ENCODE assay signal across 7 cellular contexts in genomic region chr12:46585854-46586621, GRCh38.
DNase-seq lines count a peak whose midpoint lies in the region; TF ChIP-seq lines count a peak whose summit lies in the region.

No MANE protein-coding gene starts in this region.

- no peak overlapping the region for H3K9ac ChIP-seq in mammary epithelial cell (ENCODE audit: insufficient read depth, low read length)

- no peaks in the 10 kb centered on the region for H3K36me3 ChIP-seq in PC-9 (ENCODE audit: low read depth)
- no peaks in the 10 kb centered on the region for H3K36me3 ChIP-seq in mammary epithelial cell (ENCODE audit: insufficient read depth, low read length)
- H3K36me3 ChIP-seq in neuron (ENCODE audit: insufficient read depth, low read length), result no peaks in the 10 kb centered on the region

- intact Hi-C loops in PC-9 (cut with micrococcal nuclease; ENCODE audit: unreplicated experiment), result no loop called here
- intact Hi-C loops in mammary epithelial cell (cut with micrococcal nuclease), result no loop called here

- H3K4me3 ChIP-seq in PC-9, result no peak overlapping the region; the same call in 1 of the 2 replicates
- no peak overlapping the region for H3K4me3 ChIP-seq in mammary epithelial cell (replicated peaks in 1 of 3; ENCODE audit: insufficient read depth in 1 of 3, low read depth in 2 of 3, low read length in 3 of 3)
- H3K4me3 ChIP-seq in neuron (ENCODE audit: low read length), result peak overlapping the region; percentile 32

- H3K9me3 ChIP-seq in PC-9 (ENCODE audit: insufficient read depth, low read depth) (peaks cover 18% of the 10 kb centered on the region), mammary epithelial cell (replicated peaks; ENCODE audit: insufficient read depth, low read length) (no peaks in the 10 kb centered on the region), neuron (ENCODE audit: low read length) (no peaks in the 10 kb centered on the region)

- in situ Hi-C loops in mammary epithelial cell (cut with MboI; ENCODE audit: low sequenced_read_pairs in 2 of 2), result no loop called here

- H3F3A ChIP-seq in PC-9 (ENCODE audit: insufficient read depth, low read depth), result no peaks in the 10 kb centered on the region

- dilution Hi-C loops in mammary epithelial cell (cut with HindIII; ENCODE audit: low sequenced_read_pairs), result loop anchor here (10.0 kb wide), 1 partner anchor 59 kb away; no protein-coding TSS in a partner anchor

- H4K20me1 ChIP-seq in PC-9 (ENCODE audit: insufficient read depth) (no peaks in the 10 kb centered on the region), mammary epithelial cell (ENCODE audit: insufficient read depth, low read length) (no peaks in the 10 kb centered on the region)

- H3K79me2 ChIP-seq in PC-9 (ENCODE audit: low read depth), result no peaks in the 10 kb centered on the region
- H3K79me2 ChIP-seq in mammary epithelial cell (ENCODE audit: insufficient read depth, low read length), result no peaks in the 10 kb centered on the region

- H3K4me2 ChIP-seq in PC-9 (peak overlapping the region; percentile 47), mammary epithelial cell (ENCODE audit: insufficient read depth, low read depth, low read length) (no peak overlapping the region)

- TF ChIP-seq CTCF in PC-9 (conservative IDR thresholded peaks at IDR 0.05), result no peak
- TF ChIP-seq CTCF in mammary epithelial cell (conservative IDR thresholded peaks at IDR 0.05 in 1 of 2, IDR thresholded peaks at IDR 0.05 in 1 of 2; ENCODE audit: extremely low read depth in 1 of 2, insufficient read depth in 1 of 2, low read depth in 1 of 2, low read length in 2 of 2), result no peak

- CTCF ChIA-PET in PC-9 (lab: Charles Lee) (interaction anchor here (0.9 kb wide), 1 partner anchor 75 kb away, joined by 3 read pairs; no protein-coding TSS in a partner anchor), mammary epithelial cell (lab: Charles Lee; ENCODE audit: low non-redundant PET) (no interaction called here), HEK293T (lab: Yijun Ruan, JAX) (interaction anchor here (0.9 kb wide), 1 partner anchor 73 kb away, joined by 3 read pairs; no protein-coding TSS in a partner anchor)

- BruUV-seq in PC-9 (replicated peaks; lab: Mats Ljungman, UMichigan) (no TSS peak), mammary epithelial cell (replicated peaks; lab: Mats Ljungman, UMichigan) (no TSS peak)

- DNase-seq in HT-29 (ENCODE audit: low spot score) (peak; percentile 89), PC-9 (peak; percentile 80 to 82), mammary epithelial cell (peak; percentile 30), HEK293T (ENCODE audit: extremely low spot score) (no peak), NCI-H1048 (lab: John Stamatoyannopoulos, UW) (no peak), DMS 273 treated with DMSO at 0.1 percent for 48 hours (lab: John Stamatoyannopoulos, UW) (no peak)

- H3K4me1 ChIP-seq in PC-9 (replicated peaks; ENCODE audit: insufficient read depth) (peaks cover 24% of the 10 kb centered on the region), mammary epithelial cell (ENCODE audit: insufficient read depth, low read length) (no peaks in the 10 kb centered on the region), neuron (ENCODE audit: insufficient read depth, low read length) (peaks cover 8% of the 10 kb centered on the region)

- H2AFZ ChIP-seq in PC-9 (no peak overlapping the region; the same call in 1 of the 2 replicates), mammary epithelial cell (ENCODE audit: low read depth, low read length) (no peak overlapping the region), neuron (ENCODE audit: low read depth, low read length) (peak overlapping the region; percentile 44)

- no peaks in the 10 kb centered on the region for H3K9me2 ChIP-seq in PC-9 (ENCODE audit: insufficient read depth)

- peak overlapping the region; percentile 13; the same call in 1 of the 2 replicates for H3K27ac ChIP-seq in PC-9
- H3K27ac ChIP-seq in mammary epithelial cell (ENCODE audit: insufficient read depth, low read depth, low read length), result no peak overlapping the region

- H3K27me3 ChIP-seq in PC-9 (ENCODE audit: insufficient read depth, low read depth), result no peaks in the 10 kb centered on the region
- H3K27me3 ChIP-seq in mammary epithelial cell (ENCODE audit: insufficient read depth, low read length), result no peaks in the 10 kb centered on the region
- no peaks in the 10 kb centered on the region for H3K27me3 ChIP-seq in neuron (ENCODE audit: insufficient read depth, low read length)

- WGBS in mammary epithelial cell (ENCODE audit: low coverage, missing lambda C conversion rate), result 97% methylated on average over 6 of the region's 7 CpGs

- POLR2A ChIA-PET in PC-9 (lab: Charles Lee; ENCODE audit: unreplicated experiment), result interaction anchor here (0.6 to 0.7 kb wide), 2 partner anchors 8 to 213 kb away, joined by 3 to 5 read pairs; no protein-coding TSS in a partner anchor
- POLR2A ChIA-PET in HEK293T (lab: Yijun Ruan, JAX), result no interaction called here

TF ChIP-seq in HEK293T, 16 proteins besides CTCF, POLR2A, EP300 and RAD21:
- TF ChIP-seq LEF1 (IDR thresholded peaks at IDR 0.05; ENCODE audit: borderline replicate concordance), result no peak
- TF ChIP-seq FOXM1 (IDR thresholded peaks at IDR 0.05; ENCODE audit: borderline replicate concordance), result no peak
- TF ChIP-seq FOXK2 (IDR thresholded peaks at IDR 0.05), result no peak
- no peak for TF ChIP-seq PKNOX1 (IDR thresholded peaks at IDR 0.05)
- no peak for TF ChIP-seq SP1 (IDR thresholded peaks at IDR 0.05)
- no peak for TF ChIP-seq FOXA1 (IDR thresholded peaks at IDR 0.05)
- TF ChIP-seq BHLHE40 (IDR thresholded peaks at IDR 0.05; ENCODE audit: borderline replicate concordance), result no peak
- TF ChIP-seq ELF4 (IDR thresholded peaks at IDR 0.05), result no peak
- TF ChIP-seq L3MBTL2 (conservative IDR thresholded peaks at IDR 0.05), result no peak
- no peak for TF ChIP-seq ARNT (IDR thresholded peaks at IDR 0.05)
- TF ChIP-seq CTBP1 (IDR thresholded peaks at IDR 0.05; ENCODE audit: borderline replicate concordance), result no peak
TF ChIP-seq in HEK293T: peak in this region for 0.

Comparison
In these comparisons a context has a peak if more than half of its experiments do, and no peak if none do; other contexts are left out.
1. DNase-seq: peak in HT-29 (single experiment), PC-9 (2 of 2) and mammary epithelial cell (single experiment); none in HEK293T (single experiment), NCI-H1048 (single experiment) and DMS 273 treated with DMSO at 0.1 percent for 48 hours (single experiment).